In genomic region chr2:32874931-32875330, GRCh38 we compare ENCODE assay signal across 17 cellular contexts.
DNase-seq lines count a peak whose midpoint lies in the region; ATAC-seq and TF ChIP-seq lines count a peak whose summit lies in the region.
"Had no signal": no experiment of that assay in that cellular context is flagged by ENCODE, and none has a peak within 500 bp of the region (broad histone marks: within the 10 kb centered on the region; RNA-seq: fewer than 3 reads in every experiment).

No MANE protein-coding gene starts in this region.

- intact Hi-C loops in left ventricle myocardium superior (cut with micrococcal nuclease) (no loop called here), left ventricle myocardium inferior (cut with micrococcal nuclease) (no loop called here)

- H4K20me1 ChIP-seq in fibroblast of lung (ENCODE audit: control insufficient read depth, extremely low read depth, insufficient read depth, low read length) (no peaks in the 10 kb centered on the region), osteoblast (ENCODE audit: insufficient read depth, low read length) (no peaks in the 10 kb centered on the region), smooth muscle cell (ENCODE audit: low read depth) (no peaks in the 10 kb centered on the region)

- H3K36me3 ChIP-seq in left ventricle myocardium inferior (no peaks in the 10 kb centered on the region), fibroblast of lung (ENCODE audit: control insufficient read depth, insufficient read depth, low read length) (no peaks in the 10 kb centered on the region), osteoblast (ENCODE audit: insufficient read depth, low read length) (no peaks in the 10 kb centered on the region), smooth muscle cell (ENCODE audit: low read depth) (no peaks in the 10 kb centered on the region)
- H3K36me3 ChIP-seq: HAP-1 had no signal

- POLR2A ChIA-PET in HEK293T (lab: Yijun Ruan, JAX), result no interaction called here

- 93% methylated on average over 3 of the region's 3 CpGs for WGBS in smooth muscle cell (ENCODE audit: low lambda C conversion rate)

- peak; percentile 66 for ATAC-seq in left ventricle myocardium superior
- ATAC-seq in HG03139 (IDR thresholded peaks at IDR 0.05; ENCODE audit: unreplicated experiment), result no peak
- ATAC-seq: GM12878 had no signal

- peak overlapping the region; percentile 18 for H2AFZ ChIP-seq in fibroblast of lung (ENCODE audit: low read length)
- peak overlapping the region; percentile 44 for H2AFZ ChIP-seq in osteoblast (ENCODE audit: low read length)
- no peak overlapping the region for H2AFZ ChIP-seq in smooth muscle cell (ENCODE audit: low read depth)

- H3K4me1 ChIP-seq in left ventricle myocardium inferior, result peaks cover 28% of the 10 kb centered on the region
- no peaks in the 10 kb centered on the region for H3K4me1 ChIP-seq in fibroblast of lung (ENCODE audit: control insufficient read depth, extremely low read depth, insufficient read depth, low read length)
- H3K4me1 ChIP-seq in osteoblast (ENCODE audit: insufficient read depth, low read length), result no peaks in the 10 kb centered on the region
- H3K4me1 ChIP-seq in smooth muscle cell (ENCODE audit: low read depth), result no peaks in the 10 kb centered on the region
- H3K4me1 ChIP-seq: Caco-2, HAP-1 had no signal

- DNase-seq in left ventricle myocardium superior (no peak), left ventricle myocardium inferior (no peak), fibroblast of lung (ENCODE audit: low read depth in 2 of 2) (peak in 1 of 2 donors; percentile 21), osteoblast (ENCODE audit: insufficient read length, low spot score, missing footprints) (no peak), cerebellar cortex (ENCODE audit: low spot score) (no peak), HEK293T (ENCODE audit: extremely low spot score) (no peak), smooth muscle cell (lab: John Stamatoyannopoulos, UW; ENCODE audit: unreplicated experiment) (no peak)
- DNase-seq: Caco-2, Karpas-422, MM.1S, NCI-H1105 treated with DMSO at 0.1 percent for 48 hours, NCI-H187 treated with DMSO at 0.1 percent for 48 hours, NCI-H2171, NCI-H82 had no signal

- H3K27me3 ChIP-seq in left ventricle myocardium inferior (ENCODE audit: low read depth) (no peaks in the 10 kb centered on the region), fibroblast of lung (ENCODE audit: control insufficient read depth, insufficient read depth, low read length) (no peaks in the 10 kb centered on the region), osteoblast (ENCODE audit: insufficient read depth, low read length) (no peaks in the 10 kb centered on the region), smooth muscle cell (ENCODE audit: low read depth) (no peaks in the 10 kb centered on the region)

- CTCF ChIA-PET in HEK293T (lab: Yijun Ruan, JAX), result no interaction called here

- H3K9me3 ChIP-seq in left ventricle myocardium inferior (replicated peaks) (no peaks in the 10 kb centered on the region), fibroblast of lung (ENCODE audit: control insufficient read depth, insufficient read depth, low read depth, low read length) (no peaks in the 10 kb centered on the region), osteoblast (ENCODE audit: low read depth, low read length) (no peaks in the 10 kb centered on the region), smooth muscle cell (replicated peaks; ENCODE audit: low read depth) (no peaks in the 10 kb centered on the region)
- H3K9me3 ChIP-seq: Caco-2, HAP-1 had no signal

- no peaks in the 10 kb centered on the region for H3F3A ChIP-seq in smooth muscle cell (ENCODE audit: low read depth)

- H3K27ac ChIP-seq in left ventricle myocardium inferior (replicated peaks) (no peak overlapping the region), fibroblast of lung (ENCODE audit: insufficient read depth, low read length) (no peak overlapping the region), osteoblast (ENCODE audit: low read depth, low read length) (no peak overlapping the region), smooth muscle cell (ENCODE audit: low read depth) (no peak overlapping the region)

- H3K4me3 ChIP-seq in left ventricle myocardium inferior, result no peak overlapping the region
- H3K4me3 ChIP-seq in fibroblast of lung (replicated peaks in 1 of 4; ENCODE audit: control extremely low read depth in 1 of 4, insufficient read depth in 1 of 4, low read depth in 3 of 4, low read length in 4 of 4), result peak overlapping the region in 1 of 4 experiments; percentile 32
- peak overlapping the region; percentile 59 for H3K4me3 ChIP-seq in osteoblast (ENCODE audit: insufficient read depth, low read length)
- H3K4me3 ChIP-seq in smooth muscle cell, result no peak overlapping the region
- H3K4me3 ChIP-seq: GM12878, HAP-1 had no signal

- TF ChIP-seq CTCF in left ventricle myocardium inferior (IDR thresholded peaks at IDR 0.05; ENCODE audit: borderline replicate concordance), result no peak
- no peak for TF ChIP-seq CTCF in fibroblast of lung (conservative IDR thresholded peaks at IDR 0.05 in 1 of 2, IDR thresholded peaks at IDR 0.05 in 1 of 2; ENCODE audit: low read depth in 1 of 2, low read length in 2 of 2)
- TF ChIP-seq CTCF in osteoblast (IDR thresholded peaks at IDR 0.05; ENCODE audit: extremely low read depth, low read depth, low read length), result no peak
- TF ChIP-seq CTCF in smooth muscle cell (IDR thresholded peaks at IDR 0.05; ENCODE audit: borderline replicate concordance, insufficient read depth, poor library complexity, severe bottlenecking), result no peak

- H3K4me2 ChIP-seq in fibroblast of lung (ENCODE audit: extremely low read depth, insufficient read depth, low read length) (peak overlapping the region; percentile 8), osteoblast (ENCODE audit: insufficient read depth, low read length) (peak overlapping the region; percentile 79), smooth muscle cell (no peak overlapping the region)

- no peaks in the 10 kb centered on the region for H3K79me2 ChIP-seq in fibroblast of lung (ENCODE audit: control insufficient read depth, insufficient read depth, low read length)
- H3K79me2 ChIP-seq in osteoblast (ENCODE audit: insufficient read depth, low read length), result no peaks in the 10 kb centered on the region
- H3K79me2 ChIP-seq in smooth muscle cell (ENCODE audit: low read depth), result no peaks in the 10 kb centered on the region

- H3K9ac ChIP-seq in fibroblast of lung (ENCODE audit: insufficient read depth, low read length) (no peak overlapping the region), smooth muscle cell (ENCODE audit: low read depth) (no peak overlapping the region)

TF ChIP-seq in HEK293T, 16 proteins besides CTCF, POLR2A, EP300 and RAD21:
- no peak for TF ChIP-seq CTBP1 (IDR thresholded peaks at IDR 0.05; ENCODE audit: borderline replicate concordance)
- TF ChIP-seq BHLHE40 (IDR thresholded peaks at IDR 0.05; ENCODE audit: borderline replicate concordance), result no peak
- TF ChIP-seq SUZ12 (IDR thresholded peaks at IDR 0.05), result no peak
- no peak for TF ChIP-seq HDGF (IDR thresholded peaks at IDR 0.05; ENCODE audit: borderline replicate concordance)
- no peak for TF ChIP-seq PKNOX1 (IDR thresholded peaks at IDR 0.05)
- TF ChIP-seq ARNT (IDR thresholded peaks at IDR 0.05), result no peak
- TF ChIP-seq SP1 (IDR thresholded peaks at IDR 0.05), result no peak
- no peak for TF ChIP-seq NFRKB (IDR thresholded peaks at IDR 0.05)
- TF ChIP-seq ZNF384 (IDR thresholded peaks at IDR 0.05), result no peak
- no peak for TF ChIP-seq FOXA1 (IDR thresholded peaks at IDR 0.05)
- TF ChIP-seq TARDBP (IDR thresholded peaks at IDR 0.05), result no peak
- TF ChIP-seq FOXK2 (IDR thresholded peaks at IDR 0.05), result no peak
- no peak for TF ChIP-seq FOXM1 (IDR thresholded peaks at IDR 0.05; ENCODE audit: borderline replicate concordance)
- TF ChIP-seq ELF4 (IDR thresholded peaks at IDR 0.05), result no peak
